In the genomic region with DNA sequence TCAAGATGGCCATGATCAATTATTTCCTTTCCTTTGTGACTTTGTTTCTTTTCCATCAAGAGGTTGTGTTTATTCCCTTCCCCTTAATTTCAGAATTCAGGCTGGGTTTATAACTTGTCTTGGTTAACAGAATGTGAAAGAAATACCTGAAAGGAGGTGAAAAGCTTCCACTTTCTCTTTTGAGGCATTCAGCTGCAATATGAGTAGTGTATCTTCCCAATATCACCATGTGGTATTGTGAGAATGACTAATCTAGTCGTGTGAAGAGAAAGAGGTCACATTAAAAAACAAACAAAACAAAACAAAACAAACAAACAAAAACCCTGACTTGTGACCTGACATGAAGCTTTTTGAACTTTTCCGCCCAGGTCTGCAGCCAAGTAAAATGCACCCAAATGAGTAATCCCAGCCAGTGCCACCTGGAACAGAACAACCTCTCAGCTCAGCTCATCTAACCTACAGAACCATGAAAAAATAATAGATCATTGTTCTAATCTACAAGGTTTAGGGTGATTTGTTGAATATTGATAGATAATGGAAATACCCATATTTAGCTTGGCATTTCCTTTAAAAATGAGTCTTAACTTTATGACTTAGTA, we compare ENCODE assay signal across 1 cellular context.
TF ChIP-seq lines count a peak whose summit lies in the region.

No MANE protein-coding gene starts in this region.

TF ChIP-seq in H1, 55 proteins besides CTCF, POLR2A, EP300 and RAD21 (continued from another document):
- TF ChIP-seq CHD7 (IDR thresholded peaks at IDR 0.05; ENCODE audit: insufficient replicate concordance, low read length) (no peak), SIX5 (IDR thresholded peaks at IDR 0.05; ENCODE audit: low read depth, low read length) (no peak), GTF2F1 (IDR thresholded peaks at IDR 0.05; ENCODE audit: borderline replicate concordance, low read depth, low read length) (no peak), HDAC6 (IDR thresholded peaks at IDR 0.05; ENCODE audit: low read depth, low read length) (no peak), TAF7 (optimal IDR thresholded peaks at IDR 0.05; ENCODE audit: borderline replicate concordance, low read depth, low read length) (no peak), RXRA (IDR thresholded peaks at IDR 0.05; ENCODE audit: insufficient read depth, low read depth, low read length) (no peak), CTBP2 (IDR thresholded peaks at IDR 0.05; ENCODE audit: borderline replicate concordance, insufficient read depth, insufficient read length, low read length) (no peak), NRF1 (IDR thresholded peaks at IDR 0.05; ENCODE audit: low read depth, low read length) (no peak), YY1 (IDR thresholded peaks at IDR 0.05; ENCODE audit: low read depth, low read length) (no peak), NANOG (IDR thresholded peaks at IDR 0.05; ENCODE audit: insufficient read depth, low read depth, low read length, poor library complexity, severe bottlenecking) (no peak), CREB1 (IDR thresholded peaks at IDR 0.05) (no peak)
